In genomic region chr6:163355471-163355991, GRCh38 we compare ENCODE assay signal across 1 cellular context.
TF ChIP-seq lines count a peak whose summit lies in the region.

No MANE protein-coding gene starts in this region.

TF ChIP-seq in SK-N-SH treated with all-trans-retinoic acid at 6 μM for 48 hours, 23 proteins besides CTCF, POLR2A, EP300 and RAD21 (continued from another document):
- no peak for TF ChIP-seq CREB5 (CRISPR knock-in tag; IDR thresholded peaks at IDR 0.05; ENCODE audit: low read depth)
- no peak for TF ChIP-seq OSR1 (CRISPR knock-in tag; IDR thresholded peaks at IDR 0.05)
